In the genomic region with DNA sequence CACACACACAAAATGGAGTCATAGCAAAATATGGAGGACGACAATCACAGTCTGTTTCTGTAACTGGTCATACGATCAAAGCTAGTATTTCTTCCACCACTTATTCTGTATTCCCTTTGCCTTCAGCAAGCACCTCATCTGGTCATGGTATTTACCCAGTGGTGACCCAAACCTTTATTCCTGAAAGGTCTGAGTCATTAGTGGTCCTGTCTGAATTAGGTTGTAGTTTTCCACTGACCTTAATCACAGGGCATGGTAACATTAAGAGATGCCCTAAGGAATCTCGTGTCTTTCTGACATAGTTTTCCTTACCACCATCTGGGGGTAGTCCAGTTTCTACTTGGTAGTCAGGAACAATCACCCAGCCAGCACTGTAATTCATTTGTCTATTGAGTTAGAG, we compare ENCODE assay signal across 27 cellular contexts. TPM values are rescaled to one million over a fixed set of nuclear protein-coding genes. Genes with fewer than 3 reads are reported as not detected.
DNase-seq lines count a peak whose midpoint lies in the region; ATAC-seq, FAIRE-seq and TF ChIP-seq lines count a peak whose summit lies in the region.
"Had no signal": no experiment of that assay in that cellular context is flagged by ENCODE, and none has a peak within 500 bp of the region (broad histone marks: within the 10 kb centered on the region; RNA-seq: fewer than 3 reads in every experiment).

No MANE protein-coding gene starts in this region.

- H3K79me2 ChIP-seq in HepG2 (ENCODE audit: insufficient read depth, low read length): no peaks in the 10 kb centered on the region
- no peaks in the 10 kb centered on the region for H3K79me2 ChIP-seq in PC-3 (ENCODE audit: low read length)

- H3K36me3 ChIP-seq in HepG2 (replicated peaks in 1 of 2; ENCODE audit: control insufficient read depth in 1 of 2, insufficient read depth in 2 of 2, low read length in 2 of 2) (no peaks in the 10 kb centered on the region), right lobe of liver (no peaks in the 10 kb centered on the region), PC-3 (ENCODE audit: low read depth, low read length) (no peaks in the 10 kb centered on the region)
- H3K36me3 ChIP-seq: BE2C, BLaER1 had no signal

- H4K20me1 ChIP-seq in HepG2 (ENCODE audit: insufficient read depth, low read length) (no peaks in the 10 kb centered on the region), PC-3 (ENCODE audit: low read length) (no peaks in the 10 kb centered on the region)
- H4K20me1 ChIP-seq: BLaER1 had no signal

- in situ Hi-C loops in HepG2 (cut with HindIII; ENCODE audit: extremely low pct_ligation_motif_present, low pct_unique_long_range_greater_than_20kb): no loop called here

- 19% methylated on average over 3 of the region's 3 CpGs for WGBS in HepG2 (ENCODE audit: low lambda C conversion rate)
- 81% methylated on average over 3 of the region's 3 CpGs for WGBS in right lobe of liver (ENCODE audit: insufficient coverage, low coverage, low lambda C conversion rate, missing lambda C conversion rate)

- H3K9ac ChIP-seq in HepG2 (ENCODE audit: insufficient read depth, low read depth, low read length) (no peak overlapping the region), PC-3 (ENCODE audit: low read length) (no peak overlapping the region)
- H3K9ac ChIP-seq: BLaER1 had no signal

- no peak overlapping the region for H3K4me3 ChIP-seq in HepG2 (replicated peaks in 1 of 3; ENCODE audit: insufficient read depth in 1 of 3, low read depth in 2 of 3, low read length in 3 of 3)
- H3K4me3 ChIP-seq in right lobe of liver: no peak overlapping the region
- no peak overlapping the region for H3K4me3 ChIP-seq in PC-3 (ENCODE audit: low read length)
- H3K4me3 ChIP-seq: BLaER1, GM12878 had no signal

- TF ChIP-seq POLR2A in HepG2 (IDR thresholded peaks at IDR 0.05; ENCODE audit: insufficient read depth in 1 of 2, low read depth in 2 of 2, low read length in 2 of 2) (no peak), right lobe of liver (IDR thresholded peaks at IDR 0.05) (no peak)

- no peaks in the 10 kb centered on the region for H3K9me2 ChIP-seq in PC-3 (replicated peaks; ENCODE audit: low read length)

- H3K27me3 ChIP-seq in HepG2 (ENCODE audit: control insufficient read depth in 1 of 2, insufficient read depth in 2 of 2, low read length in 2 of 2): 0 out of 5 replicates have a peak, but pooled peaks cover 0 to 1% of the 10 kb centered on the region in 2 experiments
- H3K27me3 ChIP-seq in right lobe of liver: no peaks in the 10 kb centered on the region
- H3K27me3 ChIP-seq in PC-3 (ENCODE audit: low read length): no peaks in the 10 kb centered on the region
- H3K27me3 ChIP-seq: BE2C, BLaER1 had no signal

- intact Hi-C loops in HepG2 (cut with micrococcal nuclease; ENCODE audit: unreplicated experiment): no loop called here
- intact Hi-C loops in right lobe of liver (cut with DNase I): no loop called here
- intact Hi-C loops in PC-3 (cut with micrococcal nuclease): no loop called here

- no peak overlapping the region for H3K27ac ChIP-seq in HepG2 (ENCODE audit: extremely low read length, insufficient read depth, low read length)
- H3K27ac ChIP-seq in right lobe of liver: no peak overlapping the region
- no peak overlapping the region for H3K27ac ChIP-seq in PC-3 (ENCODE audit: low read length)
- H3K27ac ChIP-seq: BLaER1 had no signal

- DNase-seq in HepG2 (ENCODE audit: low spot score) (no peak), right lobe of liver (no peak), M059J (ENCODE audit: low read depth) (peak; percentile 63), PC-3 (peak; percentile 22), renal cortical epithelial cell (ENCODE audit: low read depth) (peak; percentile 70), dermis blood vessel endothelial cell (no peak), NCI-H226 (no peak), SW 1271 (lab: John Stamatoyannopoulos, UW) (no peak)
- DNase-seq: 8988T; ACHN; BE2C; C1 segment of cervical spinal cord; CD4-positive, alpha-beta memory T cell; CD4-positive, CD25-positive, alpha-beta regulatory T cell; CD8-positive, alpha-beta memory T cell; COR-L47; DMS 273 treated with DMSO at 0.1 percent for 48 hours; DMS153; DMS79; DND-41; EL; GDM1 had no signal

- no peak for FAIRE-seq in HepG2 (lab: Jason Lieb, UNC)
- FAIRE-seq: A204.1, GM12892, GM18507 had no signal

- H2AFZ ChIP-seq in HepG2 (ENCODE audit: low read length) (no peak overlapping the region), PC-3 (ENCODE audit: low read length) (no peak overlapping the region)

- TF ChIP-seq EP300 in HepG2 (IDR thresholded peaks at IDR 0.05; ENCODE audit: low read depth in 2 of 2, low read length in 2 of 2) (peak in 1 of 2 experiments; percentile 16; a peak in 1 of 4 replicates), HepG2 (CRISPR knock-in tag; IDR thresholded peaks at IDR 0.05; ENCODE audit: borderline replicate concordance) (no peak)

- ATAC-seq in HepG2 (no peak), right lobe of liver (no peak), PC-3 (no peak)
- ATAC-seq: GM12878 had no signal

- CTCF ChIA-PET in HepG2 (lab: Yijun Ruan, JAX; ENCODE audit: low intra/inter-chr PET ratio, low total read pairs) (no interaction called here), PC-3 (lab: Charles Lee) (no interaction called here)

- H3K4me1 ChIP-seq in HepG2 (ENCODE audit: insufficient read depth, low read length) (no peaks in the 10 kb centered on the region), right lobe of liver (peaks cover 0 to 5% (median 2%) of the 10 kb centered on the region in 4 donors), PC-3 (ENCODE audit: insufficient read depth, low read length) (no peaks in the 10 kb centered on the region)
- H3K4me1 ChIP-seq: BE2C, BLaER1 had no signal

- H3F3A ChIP-seq in PC-3 (ENCODE audit: low read length, unreplicated experiment): no peaks in the 10 kb centered on the region

- TF ChIP-seq CTCF in HepG2 (CRISPR knock-in tag; IDR thresholded peaks at IDR 0.05) (no peak), right lobe of liver (IDR thresholded peaks at IDR 0.05) (no peak), PC-3 (conservative IDR thresholded peaks at IDR 0.05; ENCODE audit: low read depth, low read length) (no peak)

- H3K9me3 ChIP-seq in HepG2 (ENCODE audit: low read length): no peaks in the 10 kb centered on the region
- no peaks in the 10 kb centered on the region for H3K9me3 ChIP-seq in right lobe of liver
- H3K9me3 ChIP-seq in PC-3 (ENCODE audit: low read length): no peaks in the 10 kb centered on the region
- H3K9me3 ChIP-seq: BE2C, BLaER1 had no signal

- BruUV-seq in HepG2 (replicated peaks; lab: Mats Ljungman, UMichigan) (no TSS peak), PC-3 (replicated peaks; lab: Mats Ljungman, UMichigan) (no TSS peak)

- POLR2A ChIA-PET in HepG2 (lab: Yijun Ruan, JAX) (no interaction called here), PC-3 (lab: Charles Lee; ENCODE audit: unreplicated experiment) (no interaction called here)

- no peak overlapping the region for H3K4me2 ChIP-seq in HepG2 (ENCODE audit: low read depth, low read length)
- no peak overlapping the region for H3K4me2 ChIP-seq in PC-3 (ENCODE audit: low read length)
- H3K4me2 ChIP-seq: BLaER1 had no signal

- TF ChIP-seq RAD21 in HepG2 (CRISPR knock-in tag; IDR thresholded peaks at IDR 0.05): no peak

TF ChIP-seq in HepG2, 621 proteins besides CTCF, POLR2A, EP300 and RAD21:
- TF ChIP-seq FOSL2 (CRISPR knock-in tag; IDR thresholded peaks at IDR 0.05) (peak; percentile 29; the same call in 1 of the 2 replicates), POLR2AphosphoS2 (IDR thresholded peaks at IDR 0.05; ENCODE audit: low read depth, low read length) (no peak)

RNA-seq across cellular contexts. Expression of a gene that starts 54.8 kb away (rescaled TPM):
- 19.2 and 23.8 TPM in 2 replicates for total RNA-seq in HepG2 (2016; rRNA removed; fragmentation: Illumina TruSeq; extraction: Trizol)
- 5.1 and 7.4 TPM in 2 replicates for total RNA-seq in HepG2 (2016; cell fraction: cytosol; rRNA removed; fragmentation: Illumina TruSeq; extraction: Trizol; ENCODE audit: low read depth)
- 17.2 and 21.0 TPM in 2 replicates for total RNA-seq in HepG2 (2016; cell fraction: insoluble cytoplasmic fraction; rRNA removed; fragmentation: Illumina TruSeq; extraction: Trizol)
- 9.8 and 11.9 TPM in 2 replicates for total RNA-seq in HepG2 (2016; cell fraction: membrane; rRNA removed; fragmentation: Illumina TruSeq; extraction: Trizol)
- total RNA-seq in HepG2 (2016; cell fraction: nucleus; rRNA removed; fragmentation: Illumina TruSeq; extraction: Trizol): 54.8 and 58.3 TPM in 2 replicates
- 5.8 and 6.9 TPM in 2 replicates for polyA plus RNA-seq in HepG2 (2011; rRNA removed)
- polyA plus RNA-seq in HepG2 (2011; cell fraction: cytosol; rRNA removed): 1.6 and 2.4 TPM in 2 replicates
- 7.4 and 9.2 TPM in 2 replicates for polyA plus RNA-seq in HepG2 (2011; cell fraction: nucleus; rRNA removed)
- polyA plus RNA-seq in HepG2 (2012): 3.4 and 4.5 TPM in 2 replicates
- polyA plus RNA-seq in HepG2 (2016; cell fraction: cytosol; fragmentation: Illumina TruSeq; extraction: Trizol; ENCODE audit: low read depth): 0.61 and 0.66 TPM in 2 replicates
- polyA plus RNA-seq in HepG2 (2016; cell fraction: insoluble cytoplasmic fraction; fragmentation: Illumina TruSeq; extraction: Trizol; ENCODE audit: low read depth): 9.7 and 11.4 TPM in 2 replicates
- 1.7 and 2.1 TPM in 2 replicates for polyA plus RNA-seq in HepG2 (2016; cell fraction: membrane; fragmentation: Illumina TruSeq; extraction: Trizol; ENCODE audit: low read depth)
- polyA plus RNA-seq in HepG2 (2016; cell fraction: nucleus; fragmentation: Illumina TruSeq; extraction: Trizol; ENCODE audit: insufficient read depth, low read depth): 24.7 and 29.2 TPM in 2 replicates
- 7.1 and 58.6 TPM in 2 replicates for polyA minus RNA-seq in HepG2 (2011; rRNA and poly(A)+ RNA removed; ENCODE audit: low replicate concordance)
- polyA minus RNA-seq in HepG2 (2011; cell fraction: cytosol; rRNA and poly(A)+ RNA removed): 6.8 and 8.7 TPM in 2 replicates
- 76.9 and 83.3 TPM in 2 replicates for polyA minus RNA-seq in HepG2 (2011; cell fraction: nucleus; rRNA and poly(A)+ RNA removed)
- total RNA-seq in right lobe of liver: 10 to 100 TPM in 1 of 6 experiments, 1 to 10 TPM in 5; 3.2 to 10.6 (median 3.9) TPM
- 16.0 and 20.2 TPM in 2 replicates for total RNA-seq in M059J (2014; rRNA removed; shearing (Covaris generic))
- 25.0 and 26.1 TPM in 2 replicates for total RNA-seq in PC-3 (2014; rRNA removed)
- 8.5 and 21.9 TPM in 2 replicates for total RNA-seq in renal cortical epithelial cell
- 28.4 and 30.1 TPM in 2 replicates for total RNA-seq in dermis blood vessel endothelial cell

Comparison
In these comparisons a context has a peak if more than half of its experiments do, and no peak if none do; other contexts are left out.
1. DNase-seq: peak in M059J (single experiment), PC-3 (single experiment) and renal cortical epithelial cell (single experiment); none in HepG2 (single experiment), right lobe of liver (0 of 3), dermis blood vessel endothelial cell (single experiment), NCI-H226 (single experiment) and SW 1271 (0 of 2).